ENCODE assay signal across 38 cellular contexts in genomic region chr10:122715576-122715975, GRCh38. TPM values are rescaled to one million over a fixed set of nuclear protein-coding genes. Genes with fewer than 3 reads are reported as not detected.
"Had no signal": no experiment of that assay in that cellular context is flagged by ENCODE, and none has a peak within 500 bp of the region (broad histone marks: within the 10 kb centered on the region; RNA-seq: fewer than 3 reads in every experiment).

No MANE protein-coding gene starts in this region.

- H3K4me1 ChIP-seq: adrenal gland, esophagus squamous epithelium, gastroesophageal sphincter, heart right ventricle had no signal

- H3K9me3 ChIP-seq: adrenal gland, body of pancreas, esophagus squamous epithelium, gastroesophageal sphincter, heart right ventricle had no signal

- H3K36me3 Mint-ChIP-seq: activated CD8-positive, alpha-beta memory T cell treated with anti-CD3 and anti-CD28 coated beads, Interleukin-2, amount 10 ng/mL, durations not matched to agents 7 days and 5 days; activated naive CD4-positive, alpha-beta T cell treated with anti-CD3 and anti-CD28 coated beads, Interleukin-2, amount 50 U/mL, for 24 hours; activated naive CD8-positive, alpha-beta T cell treated with anti-CD3 and anti-CD28 coated beads for 36 hours had no signal

- H3K9me3 Mint-ChIP-seq: activated B cell treated with CpG ODN at 0.5 μM for 24 hours; activated CD8-positive, alpha-beta T cell treated with anti-CD3 and anti-CD28 coated beads for 36 hours; activated naive CD4-positive, alpha-beta T cell treated with anti-CD3 and anti-CD28 coated beads for 36 hours; activated naive CD4-positive, alpha-beta T cell treated with anti-CD3 and anti-CD28 coated beads, Interleukin-2, amount 50 U/mL, for 24 hours; activated naive CD8-positive, alpha-beta T cell treated with anti-CD3 and anti-CD28 coated beads for 36 hours; activated naive CD8-positive, alpha-beta T cell treated with anti-CD3 and anti-CD28 coated beads, Interleukin-2, amount 50 U/mL, for 24 hours; activated T-helper 1 cell treated with anti-CD3 and anti-CD28 coated beads, Interleukin-12 subunit alpha, Interleukin-12 subunit beta, Interleukin-2, Interleukin-4 antibody, amounts not matched to agents 30 ng/mL and 10 ng/mL and 1 ng/mL, durations not matched to agents 14 hours and 24 hours and 36 hours; activated T-helper 2 cell treated with anti-CD3 and anti-CD28 coated beads, Interferon-gamma antibody, Interleukin-2, Interleukin-4, amounts not matched to agents 10 μg/mL and 5 μg/mL and 100 μg/mL, durations not matched to agents 14 hours and 24 hours and 36 hours; effector memory CD8-positive, alpha-beta T cell had no signal

- DNase-seq: activated B cell treated with CpG ODN at 0.5 μM for 24 hours; activated CD4-positive, alpha-beta T cell treated with anti-CD3 and anti-CD28 coated beads for 48 hours; activated CD4-positive, alpha-beta T cell treated with anti-CD3 and anti-CD28 coated beads, Interleukin-2, amount 50 U/mL, for 1 hour; activated CD4-positive, alpha-beta T cell treated with anti-CD3 and anti-CD28 coated beads, Interleukin-2, amount 50 U/mL, for 48 hours; activated CD8-positive, alpha-beta memory T cell treated with anti-CD3 and anti-CD28 coated beads, Interleukin-2, amount 10 ng/mL, durations not matched to agents 7 days and 5 days; activated CD8-positive, alpha-beta memory T cell treated with anti-CD3 and anti-CD28 coated beads, Interleukin-2, amount 50 U/mL, for 4 hours; activated CD8-positive, alpha-beta T cell treated with anti-CD3 and anti-CD28 coated beads for 36 hours; activated effector memory CD4-positive, alpha-beta T cell treated with anti-CD3 and anti-CD28 coated beads, Interleukin-2, amount 50 U/mL, for 16 hours; activated naive CD4-positive, alpha-beta T cell treated with anti-CD3 and anti-CD28 coated beads for 36 hours; activated naive CD8-positive, alpha-beta T cell treated with anti-CD3 and anti-CD28 coated beads for 36 hours; activated naive CD8-positive, alpha-beta T cell treated with anti-CD3 and anti-CD28 coated beads, Interleukin-2, amount 50 U/mL, for 24 hours; activated T-cell treated with anti-CD3 and anti-CD28 coated beads, Interleukin-2, amount 50 U/mL, for 1 hour; activated T-cell treated with anti-CD3 and anti-CD28 coated beads, Interleukin-2, amount 50 U/mL, for 48 hours; adrenal gland; amygdala; aorta; body of pancreas; caudate nucleus; cortex of kidney; dermis blood vessel endothelial cell; effector CD4-positive, alpha-beta T cell; effector memory CD8-positive, alpha-beta T cell; erythroblast; esophagus squamous epithelium; foreskin melanocyte; heart right ventricle; T-helper 2 cell had no signal

- H3K4me3 Mint-ChIP-seq: activated B cell treated with CpG ODN at 0.5 μM for 24 hours; activated CD8-positive, alpha-beta memory T cell treated with anti-CD3 and anti-CD28 coated beads, Interleukin-2, amount 10 ng/mL, durations not matched to agents 7 days and 5 days; activated CD8-positive, alpha-beta T cell treated with anti-CD3 and anti-CD28 coated beads for 36 hours; activated naive CD4-positive, alpha-beta T cell treated with anti-CD3 and anti-CD28 coated beads for 36 hours; activated naive CD4-positive, alpha-beta T cell treated with anti-CD3 and anti-CD28 coated beads, Interleukin-2, amount 50 U/mL, for 24 hours; activated naive CD8-positive, alpha-beta T cell treated with anti-CD3 and anti-CD28 coated beads for 36 hours; activated naive CD8-positive, alpha-beta T cell treated with anti-CD3 and anti-CD28 coated beads, Interleukin-2, amount 50 U/mL, for 24 hours; activated T-helper 1 cell treated with anti-CD3 and anti-CD28 coated beads, Interleukin-12 subunit alpha, Interleukin-12 subunit beta, Interleukin-2, Interleukin-4 antibody, amounts not matched to agents 30 ng/mL and 10 ng/mL and 1 ng/mL, durations not matched to agents 14 hours and 24 hours and 36 hours; effector memory CD8-positive, alpha-beta T cell had no signal

- H3K4me1 Mint-ChIP-seq: activated B cell treated with CpG ODN at 0.5 μM for 24 hours; activated naive CD4-positive, alpha-beta T cell treated with anti-CD3 and anti-CD28 coated beads, Interleukin-2, amount 50 U/mL, for 24 hours; activated naive CD8-positive, alpha-beta T cell treated with anti-CD3 and anti-CD28 coated beads for 36 hours; activated naive CD8-positive, alpha-beta T cell treated with anti-CD3 and anti-CD28 coated beads, Interleukin-2, amount 50 U/mL, for 24 hours had no signal

- H3K27ac ChIP-seq: adrenal gland, body of pancreas, esophagus squamous epithelium, gastroesophageal sphincter, heart right ventricle had no signal

- ATAC-seq: activated CD4-positive, CD25-positive, alpha-beta regulatory T cell treated with anti-CD3 and anti-CD28 coated beads, Interleukin-2, amount 50 U/mL, for 24 hours; activated CD8-positive, alpha-beta memory T cell treated with anti-CD3 and anti-CD28 coated beads, Interleukin-2, amount 10 ng/mL, durations not matched to agents 7 days and 5 days; activated CD8-positive, alpha-beta T cell treated with anti-CD3 and anti-CD28 coated beads for 36 hours; activated naive CD8-positive, alpha-beta T cell treated with anti-CD3 and anti-CD28 coated beads, Interleukin-2, amount 50 U/mL, for 24 hours; body of pancreas; effector memory CD8-positive, alpha-beta T cell; gastroesophageal sphincter; heart right ventricle had no signal

- H3K27ac Mint-ChIP-seq: activated B cell treated with CpG ODN at 0.5 μM for 24 hours; activated CD8-positive, alpha-beta memory T cell treated with anti-CD3 and anti-CD28 coated beads, Interleukin-2, amount 10 ng/mL, durations not matched to agents 7 days and 5 days; activated CD8-positive, alpha-beta T cell treated with anti-CD3 and anti-CD28 coated beads for 36 hours; activated naive CD4-positive, alpha-beta T cell treated with anti-CD3 and anti-CD28 coated beads for 36 hours; activated naive CD4-positive, alpha-beta T cell treated with anti-CD3 and anti-CD28 coated beads, Interleukin-2, amount 50 U/mL, for 24 hours; activated naive CD8-positive, alpha-beta T cell treated with anti-CD3 and anti-CD28 coated beads for 36 hours; activated naive CD8-positive, alpha-beta T cell treated with anti-CD3 and anti-CD28 coated beads, Interleukin-2, amount 50 U/mL, for 24 hours; activated T-helper 1 cell treated with anti-CD3 and anti-CD28 coated beads, Interleukin-12 subunit alpha, Interleukin-12 subunit beta, Interleukin-2, Interleukin-4 antibody, amounts not matched to agents 30 ng/mL and 10 ng/mL and 1 ng/mL, durations not matched to agents 14 hours and 24 hours and 36 hours; activated T-helper 2 cell treated with anti-CD3 and anti-CD28 coated beads, Interferon-gamma antibody, Interleukin-2, Interleukin-4, amounts not matched to agents 10 μg/mL and 5 μg/mL and 100 μg/mL, durations not matched to agents 14 hours and 24 hours and 36 hours; effector memory CD8-positive, alpha-beta T cell had no signal

- H3K36me3 ChIP-seq: adrenal gland, esophagus squamous epithelium, gastroesophageal sphincter, heart right ventricle had no signal

- H3K27me3 ChIP-seq: body of pancreas had no signal

- H3K27me3 Mint-ChIP-seq: activated B cell treated with CpG ODN at 0.5 μM for 24 hours; activated CD8-positive, alpha-beta T cell treated with anti-CD3 and anti-CD28 coated beads for 36 hours had no signal

- H3K4me3 ChIP-seq: adrenal gland, body of pancreas, esophagus squamous epithelium, gastroesophageal sphincter, heart right ventricle had no signal

RNA-seq across cellular contexts. Expression of gene C10orf120, which starts 15.9 kb away (rescaled TPM):
- total RNA-seq: activated B cell treated with CpG ODN at 0.5 μM for 24 hours; activated CD8-positive, alpha-beta memory T cell treated with anti-CD3 and anti-CD28 coated beads for 36 hours; activated CD8-positive, alpha-beta memory T cell treated with anti-CD3 and anti-CD28 coated beads, Interleukin-2, amount 10 ng/mL, durations not matched to agents 7 days and 5 days; activated CD8-positive, alpha-beta T cell treated with anti-CD3 and anti-CD28 coated beads for 36 hours; activated naive CD4-positive, alpha-beta T cell treated with anti-CD3 and anti-CD28 coated beads for 36 hours; activated naive CD8-positive, alpha-beta T cell treated with anti-CD3 and anti-CD28 coated beads for 36 hours; activated T-helper 1 cell treated with anti-CD3 and anti-CD28 coated beads, Interleukin-12 subunit alpha, Interleukin-12 subunit beta, Interleukin-2, Interleukin-4 antibody, amounts not matched to agents 30 ng/mL and 10 ng/mL and 1 ng/mL, durations not matched to agents 14 hours and 24 hours and 36 hours; activated T-helper 2 cell treated with anti-CD3 and anti-CD28 coated beads, Interferon-gamma antibody, Interleukin-2, Interleukin-4, amounts not matched to agents 10 μg/mL and 5 μg/mL and 100 μg/mL, durations not matched to agents 14 hours and 24 hours and 36 hours; adrenal gland; aorta; body of pancreas; chondrocyte; dermis blood vessel endothelial cell; esophagus squamous epithelium; fibroblast of lung; fibroblast of villous mesenchyme; gastroesophageal sphincter; glomerular endothelial cell; heart right ventricle; T-helper 1 cell treated with Interleukin-12 subunit alpha and Interleukin-12 subunit beta and Interleukin-4 antibody, amounts not matched to agents 30 ng/mL and 1 ng/mL, for 36 hours had no signal
- polyA plus RNA-seq: adrenal gland, aorta, fibroblast of lung, heart right ventricle had no signal
